7 cellular contexts compared by ENCODE assay signal in the genomic region with DNA sequence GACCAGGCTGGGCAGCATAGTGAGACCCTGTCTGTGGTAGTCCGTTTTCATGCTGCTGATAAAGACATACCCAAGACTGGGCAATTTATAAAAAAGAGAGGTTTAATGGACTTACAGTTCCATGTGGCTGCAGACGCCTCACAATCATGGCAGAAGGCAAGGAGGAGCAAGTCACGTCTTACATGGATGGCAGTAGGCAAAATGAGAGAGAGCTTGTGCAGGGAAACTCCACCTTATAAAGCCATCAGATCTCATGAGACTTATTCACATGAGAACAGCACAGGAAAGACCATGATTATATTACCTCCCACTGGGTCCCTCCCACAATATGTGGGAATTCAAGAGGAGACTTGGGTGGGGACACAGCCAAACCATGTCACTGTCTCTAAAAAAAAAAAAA. TPM values are rescaled to one million over a fixed set of nuclear protein-coding genes. Genes with fewer than 3 reads are reported as not detected.
DNase-seq lines count a peak whose midpoint lies in the region; ATAC-seq and TF ChIP-seq lines count a peak whose summit lies in the region.
"Not testable (repeated sequence)": the region's sequence is repeated elsewhere in the genome, so short reads cannot be mapped to it uniquely, and the experiment has no call there.

No MANE protein-coding gene starts in this region.

- H3K27me3 ChIP-seq in CD4-positive, alpha-beta T cell (ENCODE audit: control insufficient read depth, insufficient read depth, low read length), result not testable (repeated sequence)

- intact Hi-C loops in CD4-positive, alpha-beta T cell (cut with DNase I, micrococcal nuclease); activated T-helper 1 cell treated with anti-CD3 and anti-CD28 coated beads, Interleukin-12 subunit alpha, Interleukin-12 subunit beta, Interleukin-2, Interleukin-4 antibody, amounts not matched to agents 30 ng/mL and 10 ng/mL and 1 ng/mL, durations not matched to agents 14 hours and 24 hours and 36 hours (cut with micrococcal nuclease): not testable (repeated sequence)
- intact Hi-C loops in activated CD4-positive, alpha-beta memory T cell treated with anti-CD3 and anti-CD28 coated beads for 36 hours (cut with micrococcal nuclease), result loop anchor here (2.0 kb wide), 1 partner anchor 31 kb away; no protein-coding TSS in a partner anchor

- peak overlapping the region; percentile 87 for H3K27ac Mint-ChIP-seq in CD4-positive, alpha-beta T cell
- peak overlapping the region; percentile 64 for H3K27ac Mint-ChIP-seq in T-helper 1 cell treated with Interleukin-12 subunit alpha and Interleukin-12 subunit beta and Interleukin-4 antibody, amounts not matched to agents 30 μg/mL and 1 μg/mL, for 36 hours
- peak overlapping the region; percentile 77 for H3K27ac Mint-ChIP-seq in activated CD4-positive, alpha-beta memory T cell treated with anti-CD3 and anti-CD28 coated beads for 36 hours
- H3K27ac Mint-ChIP-seq in activated T-helper 1 cell treated with anti-CD3 and anti-CD28 coated beads, Interleukin-12 subunit alpha, Interleukin-12 subunit beta, Interleukin-2, Interleukin-4 antibody, amounts not matched to agents 30 ng/mL and 10 ng/mL and 1 ng/mL, durations not matched to agents 14 hours and 24 hours and 36 hours, result peak overlapping the region; percentile 53
- peak overlapping the region; percentile 63 for H3K27ac Mint-ChIP-seq in activated naive CD8-positive, alpha-beta T cell treated with anti-CD3 and anti-CD28 coated beads for 36 hours
- not testable (repeated sequence) for H3K27ac Mint-ChIP-seq in endothelial cell (ENCODE audit: unreplicated experiment)
- H3K27ac Mint-ChIP-seq in natural killer cell treated with Interleukin-12 subunit alpha and Interleukin-12 subunit beta and Interleukin-15 and Interleukin-18, amount 100 ng/mL, for 72 hours, result peak overlapping the region; percentile 87 to 92

- TF ChIP-seq CTCF in CD4-positive, alpha-beta T cell (IDR thresholded peaks at IDR 0.05); endothelial cell (IDR thresholded peaks at IDR 0.05; ENCODE audit: unreplicated experiment): not testable (repeated sequence)

- ATAC-seq in CD4-positive, alpha-beta T cell (ENCODE audit: poor library complexity); natural killer cell treated with Interleukin-12 subunit alpha and Interleukin-12 subunit beta and Interleukin-15 and Interleukin-18, amount 100 ng/mL, for 72 hours: not testable (repeated sequence)

- peaks cover 47% of the 10 kb centered on the region for H3K36me3 Mint-ChIP-seq in CD4-positive, alpha-beta T cell (ENCODE audit: low read depth)
- H3K36me3 Mint-ChIP-seq in T-helper 1 cell treated with Interleukin-12 subunit alpha and Interleukin-12 subunit beta and Interleukin-4 antibody, amounts not matched to agents 30 μg/mL and 1 μg/mL, for 36 hours (ENCODE audit: low read depth), result peaks cover 49% of the 10 kb centered on the region
- peaks cover 27% of the 10 kb centered on the region for H3K36me3 Mint-ChIP-seq in activated CD4-positive, alpha-beta memory T cell treated with anti-CD3 and anti-CD28 coated beads for 36 hours
- H3K36me3 Mint-ChIP-seq in activated T-helper 1 cell treated with anti-CD3 and anti-CD28 coated beads, Interleukin-12 subunit alpha, Interleukin-12 subunit beta, Interleukin-2, Interleukin-4 antibody, amounts not matched to agents 30 ng/mL and 10 ng/mL and 1 ng/mL, durations not matched to agents 14 hours and 24 hours and 36 hours (ENCODE audit: low read depth), result peaks cover 64% of the 10 kb centered on the region
- peaks cover 59% of the 10 kb centered on the region for H3K36me3 Mint-ChIP-seq in activated naive CD8-positive, alpha-beta T cell treated with anti-CD3 and anti-CD28 coated beads for 36 hours
- H3K36me3 Mint-ChIP-seq in endothelial cell (ENCODE audit: low read depth, unreplicated experiment), result peaks cover 19% of the 10 kb centered on the region
- peaks cover 21% of the 10 kb centered on the region for H3K36me3 Mint-ChIP-seq in natural killer cell treated with Interleukin-12 subunit alpha and Interleukin-12 subunit beta and Interleukin-15 and Interleukin-18, amount 100 ng/mL, for 72 hours

- H3K27me3 Mint-ChIP-seq in CD4-positive, alpha-beta T cell; T-helper 1 cell treated with Interleukin-12 subunit alpha and Interleukin-12 subunit beta and Interleukin-4 antibody, amounts not matched to agents 30 μg/mL and 1 μg/mL, for 36 hours (ENCODE audit: low read depth); activated CD4-positive, alpha-beta memory T cell treated with anti-CD3 and anti-CD28 coated beads for 36 hours; activated T-helper 1 cell treated with anti-CD3 and anti-CD28 coated beads, Interleukin-12 subunit alpha, Interleukin-12 subunit beta, Interleukin-2, Interleukin-4 antibody, amounts not matched to agents 30 ng/mL and 10 ng/mL and 1 ng/mL, durations not matched to agents 14 hours and 24 hours and 36 hours (ENCODE audit: insufficient read depth); activated naive CD8-positive, alpha-beta T cell treated with anti-CD3 and anti-CD28 coated beads for 36 hours; endothelial cell (ENCODE audit: unreplicated experiment); natural killer cell treated with Interleukin-12 subunit alpha and Interleukin-12 subunit beta and Interleukin-15 and Interleukin-18, amount 100 ng/mL, for 72 hours: not testable (repeated sequence)

- CTCF ChIA-PET in CD4-positive, alpha-beta T cell (lab: Charles Lee), result interaction anchor here (1.6 kb wide), 1 partner anchor 29 kb away, joined by 5 read pairs; no protein-coding TSS in a partner anchor
- CTCF ChIA-PET in activated CD4-positive, alpha-beta memory T cell treated with anti-CD3 and anti-CD28 coated beads for 36 hours (lab: Charles Lee), result interaction anchor here (0.7 to 2.7 kb wide), 6 partner anchors 11 to 124 kb away, joined by 3 to 13 read pairs (median 4); no protein-coding TSS in a partner anchor

- H3K9me3 Mint-ChIP-seq in CD4-positive, alpha-beta T cell; endothelial cell (ENCODE audit: unreplicated experiment); natural killer cell treated with Interleukin-12 subunit alpha and Interleukin-12 subunit beta and Interleukin-15 and Interleukin-18, amount 100 ng/mL, for 72 hours: not testable (repeated sequence)
- peaks cover 15% of the 10 kb centered on the region for H3K9me3 Mint-ChIP-seq in T-helper 1 cell treated with Interleukin-12 subunit alpha and Interleukin-12 subunit beta and Interleukin-4 antibody, amounts not matched to agents 30 μg/mL and 1 μg/mL, for 36 hours
- peaks cover 11% of the 10 kb centered on the region for H3K9me3 Mint-ChIP-seq in activated CD4-positive, alpha-beta memory T cell treated with anti-CD3 and anti-CD28 coated beads for 36 hours
- H3K9me3 Mint-ChIP-seq in activated T-helper 1 cell treated with anti-CD3 and anti-CD28 coated beads, Interleukin-12 subunit alpha, Interleukin-12 subunit beta, Interleukin-2, Interleukin-4 antibody, amounts not matched to agents 30 ng/mL and 10 ng/mL and 1 ng/mL, durations not matched to agents 14 hours and 24 hours and 36 hours, result peaks cover 15% of the 10 kb centered on the region
- peaks cover 16% of the 10 kb centered on the region for H3K9me3 Mint-ChIP-seq in activated naive CD8-positive, alpha-beta T cell treated with anti-CD3 and anti-CD28 coated beads for 36 hours

- POLR2A ChIA-PET in CD4-positive, alpha-beta T cell (lab: Charles Lee); activated CD4-positive, alpha-beta memory T cell treated with anti-CD3 and anti-CD28 coated beads for 36 hours (lab: Charles Lee): not testable (repeated sequence)

- not testable (repeated sequence) for DNase-seq in CD4-positive, alpha-beta T cell; activated CD4-positive, alpha-beta memory T cell treated with anti-CD3 and anti-CD28 coated beads for 36 hours; activated T-helper 1 cell treated with anti-CD3 and anti-CD28 coated beads, Interleukin-12 subunit alpha, Interleukin-12 subunit beta, Interleukin-2, Interleukin-4 antibody, amounts not matched to agents 30 ng/mL and 10 ng/mL and 1 ng/mL, durations not matched to agents 14 hours and 24 hours and 36 hours (ENCODE audit: low spot score); activated naive CD8-positive, alpha-beta T cell treated with anti-CD3 and anti-CD28 coated beads for 36 hours; endothelial cell (ENCODE audit: low spot score); natural killer cell treated with Interleukin-12 subunit alpha and Interleukin-12 subunit beta and Interleukin-15 and Interleukin-18, amount 100 ng/mL, for 72 hours (ENCODE audit: low spot score)

- peaks cover 80% of the 10 kb centered on the region for H3K4me1 Mint-ChIP-seq in CD4-positive, alpha-beta T cell (ENCODE audit: low read depth)
- H3K4me1 Mint-ChIP-seq in T-helper 1 cell treated with Interleukin-12 subunit alpha and Interleukin-12 subunit beta and Interleukin-4 antibody, amounts not matched to agents 30 μg/mL and 1 μg/mL, for 36 hours (ENCODE audit: low read depth), result peaks cover 40% of the 10 kb centered on the region
- peaks cover 83% of the 10 kb centered on the region for H3K4me1 Mint-ChIP-seq in activated CD4-positive, alpha-beta memory T cell treated with anti-CD3 and anti-CD28 coated beads for 36 hours (ENCODE audit: low read depth)
- H3K4me1 Mint-ChIP-seq in activated T-helper 1 cell treated with anti-CD3 and anti-CD28 coated beads, Interleukin-12 subunit alpha, Interleukin-12 subunit beta, Interleukin-2, Interleukin-4 antibody, amounts not matched to agents 30 ng/mL and 10 ng/mL and 1 ng/mL, durations not matched to agents 14 hours and 24 hours and 36 hours (ENCODE audit: low read depth), result peaks cover 67% of the 10 kb centered on the region
- H3K4me1 Mint-ChIP-seq in activated naive CD8-positive, alpha-beta T cell treated with anti-CD3 and anti-CD28 coated beads for 36 hours, result peaks cover 71% of the 10 kb centered on the region
- not testable (repeated sequence) for H3K4me1 Mint-ChIP-seq in endothelial cell (ENCODE audit: unreplicated experiment)
- peaks cover 52 to 55% of the 10 kb centered on the region in 2 donors for H3K4me1 Mint-ChIP-seq in natural killer cell treated with Interleukin-12 subunit alpha and Interleukin-12 subunit beta and Interleukin-15 and Interleukin-18, amount 100 ng/mL, for 72 hours (ENCODE audit: low read depth in 2 of 2)

- not testable (repeated sequence) for H3K9me3 ChIP-seq in CD4-positive, alpha-beta T cell (ENCODE audit: control insufficient read depth, low read length)

- peak overlapping the region; percentile 27 for H3K4me3 Mint-ChIP-seq in CD4-positive, alpha-beta T cell
- not testable (repeated sequence) for H3K4me3 Mint-ChIP-seq in T-helper 1 cell treated with Interleukin-12 subunit alpha and Interleukin-12 subunit beta and Interleukin-4 antibody, amounts not matched to agents 30 μg/mL and 1 μg/mL, for 36 hours; activated CD4-positive, alpha-beta memory T cell treated with anti-CD3 and anti-CD28 coated beads for 36 hours; activated naive CD8-positive, alpha-beta T cell treated with anti-CD3 and anti-CD28 coated beads for 36 hours
- H3K4me3 Mint-ChIP-seq in activated T-helper 1 cell treated with anti-CD3 and anti-CD28 coated beads, Interleukin-12 subunit alpha, Interleukin-12 subunit beta, Interleukin-2, Interleukin-4 antibody, amounts not matched to agents 30 ng/mL and 10 ng/mL and 1 ng/mL, durations not matched to agents 14 hours and 24 hours and 36 hours, result peak overlapping the region; percentile 16
- H3K4me3 Mint-ChIP-seq in endothelial cell (ENCODE audit: unreplicated experiment), result peak overlapping the region; percentile 8
- peak overlapping the region; percentile 64 for H3K4me3 Mint-ChIP-seq in natural killer cell treated with Interleukin-12 subunit alpha and Interleukin-12 subunit beta and Interleukin-15 and Interleukin-18, amount 100 ng/mL, for 72 hours

- not testable (repeated sequence) for H3K27ac ChIP-seq in CD4-positive, alpha-beta T cell (ENCODE audit: low read depth, low read length)

RNA-seq across cellular contexts. Expression of a gene that starts 25.4 kb away (rescaled TPM):
- 10 to 100 TPM; 21.9 to 23.2 TPM for total RNA-seq in CD4-positive, alpha-beta T cell
- 10 to 100 TPM; 42.5 to 44.6 TPM for total RNA-seq in activated CD4-positive, alpha-beta memory T cell treated with anti-CD3 and anti-CD28 coated beads for 36 hours
- 54.3 and 57.2 TPM in 2 replicates for total RNA-seq in activated T-helper 1 cell treated with anti-CD3 and anti-CD28 coated beads, Interleukin-12 subunit alpha, Interleukin-12 subunit beta, Interleukin-2, Interleukin-4 antibody, amounts not matched to agents 30 ng/mL and 10 ng/mL and 1 ng/mL, durations not matched to agents 14 hours and 24 hours and 36 hours
- total RNA-seq in activated naive CD8-positive, alpha-beta T cell treated with anti-CD3 and anti-CD28 coated beads for 36 hours, result 10 to 100 TPM; 23.7 to 24.4 TPM
- 14.5 TPM for total RNA-seq in endothelial cell (ENCODE audit: unreplicated experiment)
- 10 to 100 TPM; 27.8 to 46.7 TPM for total RNA-seq in natural killer cell treated with Interleukin-12 subunit alpha and Interleukin-12 subunit beta and Interleukin-15 and Interleukin-18, amount 100 ng/mL, for 72 hours
